Comparison of ENCODE assay signal across 34 cellular contexts in the genomic region with DNA sequence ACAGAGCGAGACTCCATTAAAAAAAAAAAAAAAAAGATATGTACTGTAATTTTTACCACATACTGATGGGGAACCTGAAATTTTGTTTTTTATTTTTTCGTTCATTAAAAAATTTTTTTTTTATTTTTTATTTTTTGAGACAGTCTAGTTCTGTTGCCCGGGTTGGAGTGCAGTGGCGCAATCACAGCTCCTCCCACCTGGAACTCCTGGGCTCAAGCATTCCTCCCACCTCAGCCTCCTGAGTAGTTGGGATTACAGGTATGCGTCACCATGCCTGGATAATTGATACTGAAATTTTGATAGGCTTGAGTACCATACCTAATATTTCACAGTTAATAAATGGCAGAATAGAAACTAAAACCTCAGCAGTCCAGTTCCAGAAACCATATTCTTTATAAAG.
"Had no signal": no experiment of that assay in that cellular context is flagged by ENCODE, and none has a peak within 500 bp of the region (broad histone marks: within the 10 kb centered on the region; RNA-seq: fewer than 3 reads in every experiment).

No MANE protein-coding gene starts in this region.

- H3K9me3 ChIP-seq: MG63 had no signal

- H3K27me3 ChIP-seq: MG63 had no signal

- DNase-seq: Karpas-422, Kasumi-1, MM.1S, MV-4-11, NCI-H1048, NCI-H1092, NCI-H1092 treated with DMSO at 0.1 percent for 48 hours, NCI-H1105, NCI-H1105 treated with DMSO at 0.1 percent for 48 hours, NCI-H1417, NCI-H1417 treated with DMSO at 0.1 percent for 48 hours, NCI-H1436, NCI-H1436 treated with DMSO at 0.1 percent for 48 hours, NCI-H146, NCI-H1694, NCI-H1694 treated with DMSO at 0.1 percent for 48 hours, NCI-H187, NCI-H187 treated with DMSO at 0.1 percent for 48 hours, NCI-H1930, NCI-H2029, NCI-H2029 treated with DMSO at 0.1 percent for 48 hours, NCI-H2081, NCI-H2081 treated with DMSO at 0.1 percent for 48 hours, NCI-H2107, NCI-H2171, NCI-H2171 treated with DMSO at 0.1 percent for 48 hours, NCI-H2227 treated with DMSO at 0.1 percent for 48 hours, NCI-H345, NCI-H446, NCI-H446 treated with DMSO at 0.1 percent for 48 hours, NCI-H510A, NCI-H510A treated with DMSO at 0.1 percent for 48 hours, NCI-H524 had no signal

- H3K4me3 ChIP-seq: MG63 had no signal

- H3K36me3 ChIP-seq: MG63 had no signal
